In genomic region chr9:120792898-120793765, GRCh38 we compare ENCODE assay signal across 8 cellular contexts. TPM values are rescaled to one million over a fixed set of nuclear protein-coding genes. Genes with fewer than 3 reads are reported as not detected.
DNase-seq lines count a peak whose midpoint lies in the region; ATAC-seq and TF ChIP-seq lines count a peak whose summit lies in the region.

Gene FBXW2 (minus strand): TSS chr9:120793416. CDS start chr9:120788258, 5,158 bp downstream.

- H3K36me3 ChIP-seq in hepatocyte (replicated peaks; ENCODE audit: insufficient read depth, low read depth), result no peaks in the 10 kb centered on the region
- H3K36me3 ChIP-seq in aorta (ENCODE audit: control insufficient read depth in 1 of 2, insufficient read depth in 2 of 2, low read length in 1 of 2), result no peaks in the 10 kb centered on the region

- peak; percentile 90 for DNase-seq in NCI-H2029 (lab: John Stamatoyannopoulos, UW)
- peak; percentile 51 for DNase-seq in T1000 (lab: John Stamatoyannopoulos, UW)
- peak; percentile 97 for DNase-seq in astrocyte of the hippocampus (ENCODE audit: low read depth, low spot score)
- DNase-seq in hepatocyte (ENCODE audit: low spot score), result peak; percentile 95
- DNase-seq in renal cortical epithelial cell (ENCODE audit: low read depth), result peak; percentile 72
- DNase-seq in aorta, result peak; percentile 96 to 97

- peaks cover 10% of the 10 kb centered on the region for H3K4me1 ChIP-seq in hepatocyte (ENCODE audit: insufficient read depth)
- peaks cover 2 to 7% of the 10 kb centered on the region in 2 donors for H3K4me1 ChIP-seq in aorta (ENCODE audit: control insufficient read depth in 1 of 2, insufficient read depth in 2 of 2, low read length in 2 of 2)

- H3K4me3 ChIP-seq in hepatocyte (peak within 1 kb of the TSS; percentile 89), aorta (ENCODE audit: low read length in 2 of 2) (peak within 1 kb of the TSS; percentile 96)

- no peak for TF ChIP-seq CTCF in hepatocyte (IDR thresholded peaks at IDR 0.05; ENCODE audit: poor library complexity)

- H4K20me1 ChIP-seq in hepatocyte (ENCODE audit: insufficient read depth, poor library complexity, severe bottlenecking), result no peaks in the 10 kb centered on the region

- no peaks in the 10 kb centered on the region for H3K9me3 ChIP-seq in hepatocyte (ENCODE audit: low read depth)
- no peaks in the 10 kb centered on the region for H3K9me3 ChIP-seq in aorta (ENCODE audit: control insufficient read depth, low read length)

- H3K27ac ChIP-seq in hepatocyte (peak within 1 kb of the TSS; percentile 92), aorta (ENCODE audit: low read depth in 1 of 2, low read length in 2 of 2) (peak within 1 kb of the TSS; percentile 63 to 85)

- peak; percentile 94 for ATAC-seq in GM18505 (IDR thresholded peaks at IDR 0.05; ENCODE audit: unreplicated experiment)
- ATAC-seq in HG02943 (IDR thresholded peaks at IDR 0.05; ENCODE audit: low read depth, unreplicated experiment), result peak; percentile 95
- ATAC-seq in aorta (ENCODE audit: low FRiP score), result peak; percentile 99

- H2AFZ ChIP-seq in hepatocyte, result peak within 1 kb of the TSS; percentile 86

- H3K27me3 ChIP-seq in hepatocyte (no peaks in the 10 kb centered on the region), aorta (ENCODE audit: control insufficient read depth in 1 of 2, insufficient read depth in 2 of 2, low read length in 1 of 2) (no peaks in the 10 kb centered on the region)

- under 1% methylated on average over 68 of the region's 72 CpGs for WGBS in hepatocyte (ENCODE audit: low lambda C conversion rate, missing lambda C conversion rate)
- WGBS in aorta, 2 donors, result 0 to 1% methylated on average over 58 to 72 of the region's 72 CpGs

- no peaks in the 10 kb centered on the region for H3K9me2 ChIP-seq in hepatocyte (replicated peaks; ENCODE audit: insufficient read depth)

- intact Hi-C loops in aorta (cut with DNase I), result no loop called here

- peak within 1 kb of the TSS; percentile 88 for H3K4me2 ChIP-seq in hepatocyte

- TF ChIP-seq POLR2A in GM18505 (IDR thresholded peaks at IDR 0.05; ENCODE audit: borderline replicate concordance, extremely low read depth, insufficient read depth, insufficient read length), result peak; percentile 97

- H3K79me2 ChIP-seq in hepatocyte, result peaks cover 54% of the 10 kb centered on the region

RNA-seq across cellular contexts. Expression of gene FBXW2, which starts in this region (rescaled TPM):
- 52.0 and 54.5 TPM in 2 replicates for total RNA-seq in hepatocyte
- 30.1 and 34.6 TPM in 2 replicates for polyA plus RNA-seq in hepatocyte
- total RNA-seq in renal cortical epithelial cell, result 24.3 and 43.9 TPM in 2 replicates
- total RNA-seq in aorta, result 10 to 100 TPM; 72.1 to 74.0 TPM
- polyA plus RNA-seq in aorta, result 10 to 100 TPM; 23.4 to 29.8 TPM

Comparison
In these comparisons a context has a peak if more than half of its experiments do, and no peak if none do; other contexts are left out.
1. Peak in every context shown above with its lines: DNase-seq, ATAC-seq, H3K4me3 ChIP-seq and H3K27ac ChIP-seq.